In the genomic region with DNA sequence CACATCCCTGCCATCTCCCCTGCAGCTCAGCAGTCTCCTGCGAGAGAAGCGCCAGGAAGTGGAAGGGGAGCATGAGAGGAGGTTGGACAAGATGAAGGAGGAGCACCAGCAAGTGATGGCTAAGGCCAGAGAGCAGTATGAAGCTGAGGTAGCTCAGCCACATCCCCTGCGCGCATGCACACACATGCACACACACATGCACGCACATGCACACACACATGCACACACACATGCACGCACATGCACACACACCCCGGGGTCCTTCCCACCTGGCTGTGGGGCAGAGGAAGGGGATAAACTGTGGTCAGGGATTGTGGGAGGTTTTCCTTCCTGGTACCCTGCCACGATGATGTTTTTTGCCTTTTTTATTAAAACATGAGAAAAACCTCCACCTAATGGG, we compare ENCODE assay signal across 16 cellular contexts.
A peak's percentile ranks its signal among the peaks of the same experiment; 100 is the strongest.
DNase-seq lines count a peak whose midpoint lies in the region; ATAC-seq, FAIRE-seq and TF ChIP-seq lines count a peak whose summit lies in the region.
"Had no signal": no experiment of that assay in that cellular context is flagged by ENCODE, and none has a peak within 500 bp of the region (broad histone marks: within the 10 kb centered on the region; RNA-seq: fewer than 3 reads in every experiment).

No MANE protein-coding gene starts in this region.

- no peak overlapping the region for H3K4ac ChIP-seq in trophoblast cell (ENCODE audit: low read depth, low read length)

- H3K36me3 ChIP-seq in HEK293 (ENCODE audit: control insufficient read depth in 2 of 2, insufficient read depth in 1 of 2, low read length in 2 of 2) (peaks cover 0 to 90% of the 10 kb centered on the region in 2 experiments; a peak in 2 of 3 replicates), HepG2 (replicated peaks in 1 of 2; ENCODE audit: control insufficient read depth in 1 of 2, insufficient read depth in 2 of 2, low read length in 2 of 2) (peaks cover 25 to 43% of the 10 kb centered on the region in 2 experiments), trophoblast cell (ENCODE audit: control insufficient read depth in 1 of 2, insufficient read depth in 2 of 2, low read length in 2 of 2) (peaks cover 44 to 46% of the 10 kb centered on the region in 2 experiments), spleen (peaks cover 2 to 100% (median 84%) of the 10 kb centered on the region in 6 donors)

- no peaks in the 10 kb centered on the region for H3K27me3 ChIP-seq in HepG2 (ENCODE audit: control insufficient read depth in 1 of 2, insufficient read depth in 2 of 2, low read length in 2 of 2)
- no peaks in the 10 kb centered on the region for H3K27me3 ChIP-seq in trophoblast cell (ENCODE audit: insufficient read depth, low read length)
- no peaks in the 10 kb centered on the region for H3K27me3 ChIP-seq in spleen (replicated peaks in 1 of 7)
- H3K27me3 ChIP-seq: BLaER1 had no signal

- 89% methylated on average over 6 of the region's 8 CpGs for WGBS in HepG2 (ENCODE audit: low lambda C conversion rate)
- WGBS in trophoblast cell (ENCODE audit: extremely low coverage, insufficient coverage, insufficient read length), result no CpG with 5 or more reads among the region's 8 CpGs
- 87 to 93% (median 90%) methylated on average over 8 of the region's 8 CpGs for WGBS in spleen, 5 donors

- intact Hi-C loops in HepG2 (cut with micrococcal nuclease; ENCODE audit: unreplicated experiment), result no loop called here
- intact Hi-C loops in spleen (cut with DNase I; ENCODE audit: low total_unique reads), result no loop called here

- H2AK5ac ChIP-seq in trophoblast cell (ENCODE audit: low read length), result no peak overlapping the region

- H3K4me3 ChIP-seq in HEK293 (ENCODE audit: low read depth, low read length), result no peak overlapping the region
- no peak overlapping the region for H3K4me3 ChIP-seq in HepG2 (replicated peaks in 1 of 3; ENCODE audit: insufficient read depth in 1 of 3, low read depth in 2 of 3, low read length in 3 of 3)
- peak overlapping the region; percentile 10 for H3K4me3 ChIP-seq in trophoblast cell (ENCODE audit: low read depth, low read length)
- H3K4me3 ChIP-seq in spleen, result no peak overlapping the region
- H3K4me3 ChIP-seq: BLaER1, GM23338 had no signal

- no peaks in the 10 kb centered on the region for H3K79me1 ChIP-seq in trophoblast cell (ENCODE audit: low read length)

- TF ChIP-seq CTCF in HEK293 (tag by site-specific recombination; IDR thresholded peaks at IDR 0.05) (no peak), HepG2 (CRISPR knock-in tag; IDR thresholded peaks at IDR 0.05) (no peak), spleen (IDR thresholded peaks at IDR 0.05 in 8 of 11, conservative IDR thresholded peaks at IDR 0.05 in 3 of 11) (no peak)

- ATAC-seq in HepG2 (no peak), left lobe of liver (no peak)
- ATAC-seq: GM23338 had no signal

- H3K4me1 ChIP-seq in HEK293 (ENCODE audit: control insufficient read depth, insufficient read depth, low read length) (no peaks in the 10 kb centered on the region), HepG2 (ENCODE audit: insufficient read depth, low read length) (0 out of 2 replicates have a peak, but pooled peaks cover 6% of the 10 kb centered on the region), trophoblast cell (ENCODE audit: control insufficient read depth in 1 of 2, insufficient read depth in 2 of 2, low read length in 2 of 2) (peaks cover 2 to 4% of the 10 kb centered on the region in 2 experiments), spleen (no peaks in the 10 kb centered on the region)
- H3K4me1 ChIP-seq: BLaER1 had no signal

- TF ChIP-seq EP300 in HepG2 (IDR thresholded peaks at IDR 0.05; ENCODE audit: low read depth in 2 of 2, low read length in 2 of 2), result no peak
- TF ChIP-seq EP300 in HepG2 (CRISPR knock-in tag; IDR thresholded peaks at IDR 0.05; ENCODE audit: borderline replicate concordance), result no peak

- H4K91ac ChIP-seq in trophoblast cell (ENCODE audit: low read depth, low read length), result no peak overlapping the region

- H4K8ac ChIP-seq in trophoblast cell (ENCODE audit: low read depth, low read length), result no peak overlapping the region

- TF ChIP-seq POLR2A in HepG2 (IDR thresholded peaks at IDR 0.05; ENCODE audit: insufficient read depth in 1 of 2, low read depth in 2 of 2, low read length in 2 of 2) (no peak), spleen (IDR thresholded peaks at IDR 0.05) (no peak)

- H3K23ac ChIP-seq in trophoblast cell (ENCODE audit: low read length), result no peak overlapping the region

- H2BK120ac ChIP-seq in trophoblast cell (ENCODE audit: insufficient read depth, low read length, poor library complexity), result no peak overlapping the region

- in situ Hi-C loops in HepG2 (cut with HindIII; ENCODE audit: extremely low pct_ligation_motif_present, low pct_unique_long_range_greater_than_20kb), result no loop called here

- H3K14ac ChIP-seq in trophoblast cell (ENCODE audit: low read length), result no peak overlapping the region

- H3K27ac ChIP-seq in HEK293 (ENCODE audit: extremely low read depth, low read depth, low read length) (no peak overlapping the region), HepG2 (ENCODE audit: extremely low read length, insufficient read depth, low read length) (no peak overlapping the region), trophoblast cell (ENCODE audit: low read depth, low read length) (no peak overlapping the region), spleen (no peak overlapping the region)
- H3K27ac ChIP-seq: BLaER1 had no signal

- no peak overlapping the region for H2BK5ac ChIP-seq in trophoblast cell (ENCODE audit: low read depth, low read length, poor library complexity)

- CTCF ChIA-PET in HEK293 (lab: Yijun Ruan, JAX), result interaction anchor here (0.7 to 1.0 kb wide), 4 partner anchors 32 to 426 kb away, joined by 3 read pairs; no protein-coding TSS in a partner anchor
- CTCF ChIA-PET in HepG2 (lab: Yijun Ruan, JAX; ENCODE audit: low intra/inter-chr PET ratio, low total read pairs), result no interaction called here

- H2AFZ ChIP-seq in HepG2 (ENCODE audit: low read length), result no peak overlapping the region
- H2AFZ ChIP-seq in trophoblast cell (ENCODE audit: insufficient read depth, low read length, poor library complexity), result no peak overlapping the region
- H2AFZ ChIP-seq: GM23338 had no signal

- no TSS peak for BruUV-seq in HepG2 (replicated peaks; lab: Mats Ljungman, UMichigan)

- H3K9me3 ChIP-seq in HEK293 (ENCODE audit: control insufficient read depth, insufficient read depth, low read depth, low read length) (no peaks in the 10 kb centered on the region), HepG2 (ENCODE audit: low read length) (no peaks in the 10 kb centered on the region), trophoblast cell (ENCODE audit: insufficient read depth, low read depth, low read length) (peaks cover 4% of the 10 kb centered on the region), spleen (peaks cover 0 to 14% (median 10%) of the 10 kb centered on the region in 8 donors)

- no peak overlapping the region for H3K18ac ChIP-seq in trophoblast cell (ENCODE audit: low read length)

- no peak overlapping the region for H4K12ac ChIP-seq in trophoblast cell (ENCODE audit: low read depth, low read length)

- H2BK12ac ChIP-seq in trophoblast cell (ENCODE audit: low read length), result no peak overlapping the region

- H3K79me2 ChIP-seq in HepG2 (ENCODE audit: insufficient read depth, low read length) (no peaks in the 10 kb centered on the region), trophoblast cell (ENCODE audit: control insufficient read depth, insufficient read depth, low read length, poor library complexity) (no peaks in the 10 kb centered on the region)

- H3K9ac ChIP-seq in HepG2 (ENCODE audit: insufficient read depth, low read depth, low read length) (no peak overlapping the region), trophoblast cell (ENCODE audit: low read length) (no peak overlapping the region)
- H3K9ac ChIP-seq: BLaER1 had no signal

- H3K4me2 ChIP-seq in HepG2 (ENCODE audit: low read depth, low read length) (no peak overlapping the region), trophoblast cell (ENCODE audit: low read length) (no peak overlapping the region)
- H3K4me2 ChIP-seq: BLaER1, GM23338 had no signal

- no peak for TF ChIP-seq RAD21 in HepG2 (CRISPR knock-in tag; IDR thresholded peaks at IDR 0.05)

- no peaks in the 10 kb centered on the region for H4K20me1 ChIP-seq in HepG2 (ENCODE audit: insufficient read depth, low read length)
- H4K20me1 ChIP-seq: BLaER1 had no signal

- no peak for FAIRE-seq in HepG2 (lab: Jason Lieb, UNC)
- FAIRE-seq: H54 had no signal

- POLR2A ChIA-PET in HEK293 (lab: Yijun Ruan, JAX), result no interaction called here
- POLR2A ChIA-PET in HepG2 (lab: Yijun Ruan, JAX), result no interaction called here

- no peak for DNase-seq in HepG2 (ENCODE audit: low spot score)
- no peak for DNase-seq in trophoblast cell
- peak; percentile 55 for DNase-seq in spleen
- no peak for DNase-seq in NCI-H2081 (lab: John Stamatoyannopoulos, UW)
- no peak for DNase-seq in islet precursor cell
- no peak for DNase-seq in left lobe of liver (ENCODE audit: low spot score)
- DNase-seq: 8988T; CD4-positive, alpha-beta memory T cell; DMS153; DMS79; GDM1; HCEC 1CT had no signal

TF ChIP-seq in HEK293, 187 proteins besides CTCF, POLR2A, EP300 and RAD21 (continues in another document):
- TF ChIP-seq ZNF221 (tag by site-specific recombination; IDR thresholded peaks at IDR 0.05; ENCODE audit: borderline replicate concordance) (no peak), ZFP69B (tag by site-specific recombination; IDR thresholded peaks at IDR 0.05) (no peak)
- TF ChIP-seq, protein P1, sequence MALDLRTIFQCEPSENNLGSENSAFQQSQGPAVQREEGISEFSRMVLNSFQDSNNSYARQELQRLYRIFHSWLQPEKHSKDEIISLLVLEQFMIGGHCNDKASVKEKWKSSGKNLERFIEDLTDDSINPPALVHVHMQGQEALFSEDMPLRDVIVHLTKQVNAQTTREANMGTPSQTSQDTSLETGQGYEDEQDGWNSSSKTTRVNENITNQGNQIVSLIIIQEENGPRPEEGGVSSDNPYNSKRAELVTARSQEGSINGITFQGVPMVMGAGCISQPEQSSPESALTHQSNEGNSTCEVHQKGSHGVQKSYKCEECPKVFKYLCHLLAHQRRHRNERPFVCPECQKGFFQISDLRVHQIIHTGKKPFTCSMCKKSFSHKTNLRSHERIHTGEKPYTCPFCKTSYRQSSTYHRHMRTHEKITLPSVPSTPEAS (tag by site-specific recombination; IDR thresholded peaks at IDR 0.05), result peak; percentile 68; the same call in 1 of the 2 replicates

TF ChIP-seq in HepG2, 621 proteins besides CTCF, POLR2A, EP300 and RAD21 (continues in another document):
- TF ChIP-seq ZNF556 (CRISPR knock-in tag; IDR thresholded peaks at IDR 0.05; ENCODE audit: borderline replicate concordance) (no peak), IRF2 (CRISPR knock-in tag; IDR thresholded peaks at IDR 0.05) (no peak)
